8 cellular contexts compared by ENCODE assay signal in genomic region chr17:32783602-32784001, GRCh38.
A peak's percentile ranks its signal among the peaks of the same experiment; 100 is the strongest.
DNase-seq lines count a peak whose midpoint lies in the region; ATAC-seq, FAIRE-seq and TF ChIP-seq lines count a peak whose summit lies in the region.

No MANE protein-coding gene starts in this region.

- H3K9me3 ChIP-seq in CD4-positive, CD25-positive, alpha-beta regulatory T cell (ENCODE audit: control insufficient read depth in 2 of 2, low read length in 2 of 2), result no peaks in the 10 kb centered on the region
- H3K9me3 ChIP-seq in H9 (ENCODE audit: control insufficient read depth, low read depth, low read length) (no peaks in the 10 kb centered on the region), GM12878 (replicated peaks; ENCODE audit: control insufficient read depth, insufficient read depth, low read length) (no peaks in the 10 kb centered on the region), suprapubic skin (no peaks in the 10 kb centered on the region)

- POLR2A ChIA-PET in GM12878 (lab: Charles Lee), result interaction anchor here (0.6 to 3.4 kb wide), 5 partner anchors 45 to 296 kb away, joined by 3 to 29 read pairs (median 5); partner anchors contain the start of gene MYO1D

- no peak for TF ChIP-seq EP300 in GM12878 (IDR thresholded peaks at IDR 0.05; ENCODE audit: borderline replicate concordance in 1 of 2, control insufficient read depth in 1 of 2, low read depth in 2 of 2, low read length in 2 of 2)
- no peak for TF ChIP-seq EP300 in suprapubic skin (IDR thresholded peaks at IDR 0.05)

- FAIRE-seq in GM12878 (lab: Jason Lieb, UNC), result peak; percentile 84

- no peak overlapping the region for H2BK120ac ChIP-seq in H9 (ENCODE audit: low read depth, low read length, poor library complexity, severe bottlenecking)

- H3K9me3 Mint-ChIP-seq in CD4-positive, CD25-positive, alpha-beta regulatory T cell, result no peaks in the 10 kb centered on the region
- H3K9me3 Mint-ChIP-seq in H9, result no peaks in the 10 kb centered on the region; a peak in 1 of 5 replicates
- H3K9me3 Mint-ChIP-seq in immature natural killer cell, result no peaks in the 10 kb centered on the region

- no peak for ATAC-seq in CD4-positive, CD25-positive, alpha-beta regulatory T cell (ENCODE audit: low read depth in 2 of 2)
- peak; percentile 82 for ATAC-seq in GM12878
- no peak for ATAC-seq in GM19455 (IDR thresholded peaks at IDR 0.05; ENCODE audit: unreplicated experiment)

- WGBS in H9 (ENCODE audit: extremely low coverage, insufficient read length, low lambda C conversion rate), result no CpG with 5 or more reads among the region's 3 CpGs
- 17% methylated on average over 3 of the region's 3 CpGs for WGBS in GM12878 (ENCODE audit: insufficient coverage, insufficient replicate concordance, low lambda C conversion rate, missing lambda C conversion rate)
- WGBS in suprapubic skin, result 0% methylated on average over 3 of the region's 3 CpGs

- H3K4ac ChIP-seq in H9 (ENCODE audit: low read depth, low read length), result no peak overlapping the region

- no peak overlapping the region for H3K56ac ChIP-seq in H9 (ENCODE audit: insufficient read length, low read depth, low read length)

- no peak overlapping the region for H2AK5ac ChIP-seq in H9 (ENCODE audit: insufficient read length, low read length)

- H2AFZ ChIP-seq in H9 (ENCODE audit: low read length) (no peak overlapping the region), GM12878 (ENCODE audit: control insufficient read depth, low read depth, low read length) (no peak overlapping the region)

- H3K27ac Mint-ChIP-seq in CD4-positive, CD25-positive, alpha-beta regulatory T cell, result no peak overlapping the region
- H3K27ac Mint-ChIP-seq in H9 (no peak overlapping the region), immature natural killer cell (no peak overlapping the region)

- H3K79me2 ChIP-seq in H9 (ENCODE audit: insufficient read depth, low read length), result no peaks in the 10 kb centered on the region
- no peaks in the 10 kb centered on the region for H3K79me2 ChIP-seq in GM12878 (ENCODE audit: control insufficient read depth, insufficient read depth, low read length)

- TF ChIP-seq RAD21 in GM12878 (IDR thresholded peaks at IDR 0.05; ENCODE audit: insufficient read depth, low read depth, low read length), result peak; percentile 88

- CTCF ChIA-PET in GM12878 (lab: Yijun Ruan, JAX), result interaction anchor here (0.6 to 8.2 kb wide), 43 partner anchors 9 to 321 kb away, joined by 3 to 335 read pairs (median 6); partner anchors contain the start of gene MYO1D

- no peaks in the 10 kb centered on the region for H3K36me3 ChIP-seq in CD4-positive, CD25-positive, alpha-beta regulatory T cell (ENCODE audit: control insufficient read depth, insufficient read depth, low read length)
- H3K36me3 ChIP-seq in GM12878 (ENCODE audit: control insufficient read depth in 2 of 2, insufficient read depth in 2 of 2, low read length in 1 of 2), result no peaks in the 10 kb centered on the region
- H3K36me3 ChIP-seq in suprapubic skin, result no peaks in the 10 kb centered on the region

- H3K4me3 ChIP-seq in CD4-positive, CD25-positive, alpha-beta regulatory T cell (ENCODE audit: low read depth, low read length), result no peak overlapping the region
- no peak overlapping the region for H3K4me3 ChIP-seq in GM12878
- no peak overlapping the region for H3K4me3 ChIP-seq in suprapubic skin

- no peak overlapping the region for H4K8ac ChIP-seq in H9 (replicated peaks; ENCODE audit: insufficient read length, low read depth, low read length)

- H3K4me2 ChIP-seq in H9 (ENCODE audit: insufficient read depth, insufficient read length, low read length), result no peak overlapping the region
- no peak overlapping the region for H3K4me2 ChIP-seq in GM12878 (ENCODE audit: control insufficient read depth, insufficient read depth)

- in situ Hi-C loops in GM12878 (cut with MboI), result loop anchor here (5.0 to 10.0 kb wide), 3 partner anchors 99 to 154 kb away; no protein-coding TSS in a partner anchor

- SMC1A ChIA-PET in GM12878 (lab: Charles Lee; ENCODE audit: uncharacterized antibody, unreplicated experiment), result interaction anchor here (0.6 to 7.8 kb wide), 34 partner anchors 9 to 338 kb away, joined by 3 to 248 read pairs (median 5); partner anchors contain the start of gene MYO1D

- no peaks in the 10 kb centered on the region for H3K36me3 Mint-ChIP-seq in CD4-positive, CD25-positive, alpha-beta regulatory T cell
- H3K36me3 Mint-ChIP-seq in H9 (ENCODE audit: insufficient read depth in 1 of 3, low read depth in 3 of 3), result no peaks in the 10 kb centered on the region
- H3K36me3 Mint-ChIP-seq in immature natural killer cell, result no peaks in the 10 kb centered on the region

- H3K27me3 ChIP-seq in CD4-positive, CD25-positive, alpha-beta regulatory T cell (ENCODE audit: control insufficient read depth, insufficient read depth, low read length), result no peaks in the 10 kb centered on the region
- no peaks in the 10 kb centered on the region for H3K27me3 ChIP-seq in H9 (ENCODE audit: insufficient read depth, low read length)
- H3K27me3 ChIP-seq in GM12878 (replicated peaks in 1 of 2; ENCODE audit: control insufficient read depth in 2 of 2, insufficient read depth in 2 of 2, low read length in 1 of 2), result no peaks in the 10 kb centered on the region
- no peaks in the 10 kb centered on the region for H3K27me3 ChIP-seq in suprapubic skin

- H3K27me3 Mint-ChIP-seq in CD4-positive, CD25-positive, alpha-beta regulatory T cell, result peaks cover 5% of the 10 kb centered on the region
- H3K27me3 Mint-ChIP-seq in H9 (ENCODE audit: low read depth) (no peaks in the 10 kb centered on the region), immature natural killer cell (ENCODE audit: low read depth in 3 of 3) (peaks cover 0 to 7% (median 1%) of the 10 kb centered on the region in 3 donors)

- H3K23ac ChIP-seq in H9 (ENCODE audit: insufficient read length, low read depth, low read length), result no peak overlapping the region

- H3K9ac ChIP-seq in H9 (ENCODE audit: extremely low read depth, insufficient read length, low read length) (no peak overlapping the region), GM12878 (ENCODE audit: control insufficient read depth, insufficient read depth, low read length) (no peak overlapping the region)

- no peak overlapping the region for H3T11ph ChIP-seq in H9 (ENCODE audit: low read length)

- no peak overlapping the region for H3K4me3 Mint-ChIP-seq in CD4-positive, CD25-positive, alpha-beta regulatory T cell
- H3K4me3 Mint-ChIP-seq in H9 (no peak overlapping the region), immature natural killer cell (no peak overlapping the region)

- H2BK15ac ChIP-seq in H9 (ENCODE audit: low read depth, low read length), result no peak overlapping the region

- H3K4me1 Mint-ChIP-seq in CD4-positive, CD25-positive, alpha-beta regulatory T cell, result no peaks in the 10 kb centered on the region
- peaks cover 0 to 2% of the 10 kb centered on the region in 2 experiments; a peak in 1 of 4 replicates for H3K4me1 Mint-ChIP-seq in H9
- H3K4me1 Mint-ChIP-seq in immature natural killer cell, result no peaks in the 10 kb centered on the region

- TF ChIP-seq CTCF in H9 (conservative IDR thresholded peaks at IDR 0.05) (peak; percentile 91), GM12878 (IDR thresholded peaks at IDR 0.05 in 2 of 3, conservative IDR thresholded peaks at IDR 0.05 in 1 of 3; ENCODE audit: control insufficient read depth in 2 of 3, extremely low read depth in 1 of 3, insufficient read depth in 1 of 3, low read depth in 3 of 3, low read length in 3 of 3) (peak; percentile 41 to 80 (median 60); a peak in 5 of 6 replicates), suprapubic skin (IDR thresholded peaks at IDR 0.05) (peak; percentile 41 to 84)

- no peaks in the 10 kb centered on the region for H3K23me2 ChIP-seq in H9 (ENCODE audit: insufficient read length, low read depth, low read length, poor library complexity, severe bottlenecking)

- H3K4me1 ChIP-seq in CD4-positive, CD25-positive, alpha-beta regulatory T cell (ENCODE audit: control insufficient read depth, insufficient read depth, low read length, poor library complexity, severe bottlenecking), result no peaks in the 10 kb centered on the region
- no peaks in the 10 kb centered on the region for H3K4me1 ChIP-seq in H9 (ENCODE audit: insufficient read depth, low read length)
- peaks cover 3% of the 10 kb centered on the region for H3K4me1 ChIP-seq in GM12878 (ENCODE audit: control insufficient read depth, insufficient read depth, low read length)
- H3K4me1 ChIP-seq in suprapubic skin, result peaks cover 4% of the 10 kb centered on the region

- H3K14ac ChIP-seq in H9 (ENCODE audit: insufficient read depth, low read length), result no peak overlapping the region

- RAD21 ChIA-PET in GM12878 (lab: Charles Lee; ENCODE audit: unreplicated experiment), result interaction anchor here (0.6 to 4.1 kb wide), 34 partner anchors 9 to 329 kb away, joined by 3 to 183 read pairs (median 6); partner anchors contain the start of genes CDK5R1 and MYO1D

- H3K27ac ChIP-seq in CD4-positive, CD25-positive, alpha-beta regulatory T cell (ENCODE audit: insufficient read depth, low read length, poor library complexity, severe bottlenecking), result no peak overlapping the region
- H3K27ac ChIP-seq in H9 (ENCODE audit: insufficient read length, low read depth, low read length), result no peak overlapping the region
- H3K27ac ChIP-seq in GM12878 (ENCODE audit: control insufficient read depth, insufficient read depth), result no peak overlapping the region
- no peak overlapping the region for H3K27ac ChIP-seq in suprapubic skin

- DNase-seq in CD4-positive, CD25-positive, alpha-beta regulatory T cell, result peak in 2 of 3 donors; percentile 59 to 70
- DNase-seq in H9, result no peak
- DNase-seq in NCI-H510A treated with DMSO at 0.1 percent for 48 hours (lab: John Stamatoyannopoulos, UW), result peak; percentile 83
- peak; percentile 32 for DNase-seq in GM12878 (ENCODE audit: low read depth, low spot score)
- peak; percentile 36 to 55 (median 45) for DNase-seq in immature natural killer cell
- DNase-seq in suprapubic skin (ENCODE audit: low spot score in 2 of 2), result no peak
- no peak for DNase-seq in activated CD4-positive, alpha-beta T cell treated with anti-CD3 and anti-CD28 coated beads, Interleukin-2, amount 50 U/mL, for 4 hours

- no peak overlapping the region for H4K91ac ChIP-seq in H9 (ENCODE audit: insufficient read length, low read depth, low read length)

- no peak overlapping the region for H4K5ac ChIP-seq in H9 (ENCODE audit: insufficient read length, low read depth, low read length)

- TF ChIP-seq POLR2A in GM12878 (IDR thresholded peaks at IDR 0.05; ENCODE audit: low read depth, low read length) (no peak), suprapubic skin (IDR thresholded peaks at IDR 0.05) (no peak)

- no peak overlapping the region for H3K18ac ChIP-seq in H9 (ENCODE audit: insufficient read length, low read depth, low read length)

- no peaks in the 10 kb centered on the region for H4K20me1 ChIP-seq in H9 (ENCODE audit: control insufficient read depth, insufficient read depth, insufficient read length)
- no peaks in the 10 kb centered on the region for H4K20me1 ChIP-seq in GM12878 (ENCODE audit: control insufficient read depth, insufficient read depth)

- no peaks in the 10 kb centered on the region for H3K79me1 ChIP-seq in H9 (ENCODE audit: insufficient read depth, low read depth, low read length, poor library complexity, severe bottlenecking)

- H2BK12ac ChIP-seq in H9 (ENCODE audit: insufficient read length, low read depth, low read length), result no peak overlapping the region

- intact Hi-C loops in GM12878 (cut with micrococcal nuclease; ENCODE audit: unreplicated experiment), result loop anchor here (1.0 to 5.0 kb wide), 5 partner anchors 44 to 214 kb away; partner anchors contain the start of gene MYO1D

- no peak overlapping the region for H2BK5ac ChIP-seq in H9 (ENCODE audit: insufficient read length, low read length)

- BruUV-seq in GM12878 (replicated peaks; lab: Mats Ljungman, UMichigan), result no TSS peak

- H2BK20ac ChIP-seq in H9 (ENCODE audit: low read depth, low read length, poor library complexity, severe bottlenecking), result no peak overlapping the region

Comparison
In these comparisons a context has a peak if more than half of its experiments do, and no peak if none do; other contexts are left out.
1. DNase-seq: peak in CD4-positive, CD25-positive, alpha-beta regulatory T cell (2 of 3), NCI-H510A treated with DMSO at 0.1 percent for 48 hours (single experiment), GM12878 (single experiment) and immature natural killer cell (3 of 3); none in H9 (single experiment), suprapubic skin (0 of 2) and activated CD4-positive, alpha-beta T cell treated with anti-CD3 and anti-CD28 coated beads, Interleukin-2, amount 50 U/mL, for 4 hours (0 of 2).
2. Peak in every context shown above with its lines, with median percentiles within 50 percentile points of each other: CTCF ChIP-seq.